ENCODE assay signal across 2 cellular contexts in genomic region chr11:68813778-68814177, GRCh38.
A peak's percentile ranks its signal among the peaks of the same experiment; 100 is the strongest.
TF ChIP-seq lines count a peak whose summit lies in the region.

No MANE protein-coding gene starts in this region.

TF ChIP-seq in IMR-90, 13 proteins besides CTCF, POLR2A, EP300 and RAD21:
- TF ChIP-seq FOS (IDR thresholded peaks at IDR 0.05; ENCODE audit: low read depth, low read length) (no peak), RFX5 (IDR thresholded peaks at IDR 0.05; ENCODE audit: low read depth, low read length) (no peak), BHLHE40 (IDR thresholded peaks at IDR 0.05; ENCODE audit: low read depth, low read length) (no peak), MXI1 (IDR thresholded peaks at IDR 0.05; ENCODE audit: borderline replicate concordance, low read depth, low read length) (no peak), MAFK (IDR thresholded peaks at IDR 0.05; ENCODE audit: low read depth, low read length) (no peak), CEBPB (IDR thresholded peaks at IDR 0.05; ENCODE audit: low read depth, low read length) (no peak), NFE2L2 (IDR thresholded peaks at IDR 0.05; ENCODE audit: low read depth, low read length) (no peak), USF2 (IDR thresholded peaks at IDR 0.05; ENCODE audit: low read depth, low read length) (no peak), RCOR1 (IDR thresholded peaks at IDR 0.05; ENCODE audit: insufficient replicate concordance, low read length) (no peak), ELK1 (IDR thresholded peaks at IDR 0.05; ENCODE audit: borderline replicate concordance, low read depth, low read length) (no peak)

TF ChIP-seq in GM12878, 131 proteins besides CTCF, POLR2A, EP300 and RAD21:
- TF ChIP-seq IKZF1 (conservative IDR thresholded peaks at IDR 0.05) (no peak), ZNF687 (IDR thresholded peaks at IDR 0.05) (0 out of 2 replicates have a peak, but pooled peaks have one; percentile 16)
